In the genomic region with DNA sequence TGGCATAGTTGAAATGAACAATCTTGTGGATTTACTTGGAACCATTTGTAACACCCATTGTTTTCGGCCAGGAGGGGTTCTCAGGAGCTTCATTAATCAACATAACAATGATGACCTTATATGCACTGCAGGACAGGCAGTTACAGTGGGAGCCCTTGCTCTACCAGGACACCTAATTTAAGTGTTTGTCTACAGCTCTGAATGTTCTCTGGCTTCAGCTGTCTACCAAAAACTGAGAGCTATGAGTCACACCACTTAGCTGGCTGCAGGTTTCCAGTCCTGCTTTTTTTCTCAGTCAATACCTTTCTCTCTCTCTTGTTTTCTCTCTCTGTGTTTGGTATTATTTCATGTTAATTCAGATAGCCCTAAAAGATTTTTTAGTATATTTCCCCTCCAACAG, we compare ENCODE assay signal across 1 cellular context.
TF ChIP-seq lines count a peak whose summit lies in the region.

No MANE protein-coding gene starts in this region.

TF ChIP-seq in WTC11, 78 proteins besides CTCF, POLR2A, EP300 and RAD21 (continued from another document):
- no peak for TF ChIP-seq ERG (CRISPR knock-in tag; IDR thresholded peaks at IDR 0.05)
- no peak for TF ChIP-seq MXD4 (CRISPR knock-in tag; IDR thresholded peaks at IDR 0.05; ENCODE audit: borderline replicate concordance)
- TF ChIP-seq, protein P1, sequence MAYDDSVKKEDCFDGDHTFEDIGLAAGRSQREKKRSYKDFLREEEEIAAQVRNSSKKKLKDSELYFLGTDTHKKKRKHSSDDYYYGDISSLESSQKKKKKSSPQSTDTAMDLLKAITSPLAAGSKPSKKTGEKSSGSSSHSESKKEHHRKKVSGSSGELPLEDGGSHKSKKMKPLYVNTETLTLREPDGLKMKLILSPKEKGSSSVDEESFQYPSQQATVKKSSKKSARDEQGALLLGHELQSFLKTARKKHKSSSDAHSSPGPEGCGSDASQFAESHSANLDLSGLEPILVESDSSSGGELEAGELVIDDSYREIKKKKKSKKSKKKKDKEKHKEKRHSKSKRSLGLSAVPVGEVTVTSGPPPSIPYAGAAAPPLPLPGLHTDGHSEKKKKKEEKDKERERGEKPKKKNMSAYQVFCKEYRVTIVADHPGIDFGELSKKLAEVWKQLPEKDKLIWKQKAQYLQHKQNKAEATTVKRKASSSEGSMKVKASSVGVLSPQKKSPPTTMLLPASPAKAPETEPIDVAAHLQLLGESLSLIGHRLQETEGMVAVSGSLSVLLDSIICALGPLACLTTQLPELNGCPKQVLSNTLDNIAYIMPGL (CRISPR knock-in tag; IDR thresholded peaks at IDR 0.05), result no peak
- no peak for TF ChIP-seq HMGA2 (CRISPR knock-in tag; IDR thresholded peaks at IDR 0.05)
- TF ChIP-seq GRHL2 (CRISPR knock-in tag; IDR thresholded peaks at IDR 0.05; ENCODE audit: insufficient replicate concordance, severe bottlenecking), result no peak
- TF ChIP-seq GTF2I (CRISPR knock-in tag; conservative IDR thresholded peaks at IDR 0.05), result no peak
- no peak for TF ChIP-seq ZNF263 (CRISPR knock-in tag; IDR thresholded peaks at IDR 0.05; ENCODE audit: low read depth)
- TF ChIP-seq ATF1 (CRISPR knock-in tag; IDR thresholded peaks at IDR 0.05), result no peak
- no peak for TF ChIP-seq PRDM15 (CRISPR knock-in tag; IDR thresholded peaks at IDR 0.05)
TF ChIP-seq in WTC11: peak in this region for 0.
